Comparison of ENCODE assay signal across 13 cellular contexts in the genomic region with DNA sequence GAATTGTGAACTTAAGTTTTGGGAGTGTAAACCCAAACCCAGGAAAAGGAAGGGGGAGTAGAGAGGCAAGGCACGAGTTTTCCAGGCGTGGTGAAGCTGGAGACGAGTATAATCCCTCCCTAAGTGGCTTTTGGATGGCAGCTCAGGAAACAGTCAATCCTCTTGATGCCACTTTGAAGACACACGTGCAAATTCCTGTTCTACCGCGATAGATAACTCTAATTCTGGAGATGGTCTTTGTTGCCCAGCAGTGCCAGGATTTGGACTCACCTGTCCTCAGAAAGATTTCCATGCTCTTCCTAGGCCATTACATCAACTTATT. TPM values are rescaled to one million over a fixed set of nuclear protein-coding genes. Genes with fewer than 3 reads are reported as not detected.
A peak's percentile ranks its signal among the peaks of the same experiment; 100 is the strongest.
DNase-seq lines count a peak whose midpoint lies in the region; ATAC-seq and TF ChIP-seq lines count a peak whose summit lies in the region.
"Had no signal": no experiment of that assay in that cellular context is flagged by ENCODE, and none has a peak within 500 bp of the region (broad histone marks: within the 10 kb centered on the region; RNA-seq: fewer than 3 reads in every experiment).

No MANE protein-coding gene starts in this region.

- peak overlapping the region; percentile 84 for H2AFZ ChIP-seq in neural progenitor cell (replicated peaks)

- H3K9me3 ChIP-seq in Caco-2 = no peaks in the 10 kb centered on the region
- no peaks in the 10 kb centered on the region for H3K9me3 ChIP-seq in neural progenitor cell (ENCODE audit: low read depth)

- peaks cover 11% of the 10 kb centered on the region for H3F3A ChIP-seq in neural progenitor cell (ENCODE audit: low read depth)

- H3K36me3 ChIP-seq in Caco-2 (ENCODE audit: control insufficient read depth, insufficient read depth, low read length) (no peaks in the 10 kb centered on the region), neural progenitor cell (no peaks in the 10 kb centered on the region)
- H3K36me3 ChIP-seq: BLaER1 treated with 17β-estradiol and CSF1 and Interleukin-3, amounts not matched to agents 10 nM and 100 nM had no signal

- no peak for ATAC-seq in stimulated activated naive CD8-positive, alpha-beta T cell treated with anti-CD3 and anti-CD28 coated beads, Interleukin-15, Interleukin-2, amounts not matched to agents 100 U/mL and 50 U/mL, for 24 hours

- H3K4me1 Mint-ChIP-seq in Caco-2 (ENCODE audit: low read depth, unreplicated experiment) (no peaks in the 10 kb centered on the region), HFFc6 (ENCODE audit: low read depth) (no peaks in the 10 kb centered on the region), neural progenitor cell (peaks cover 10% of the 10 kb centered on the region)
- H3K4me1 Mint-ChIP-seq: central memory CD8-positive, alpha-beta T cell had no signal

- H3K4me1 ChIP-seq in Caco-2 (no peaks in the 10 kb centered on the region), neural progenitor cell (peaks cover 11% of the 10 kb centered on the region)
- H3K4me1 ChIP-seq: BLaER1 treated with 17β-estradiol and CSF1 and Interleukin-3, amounts not matched to agents 10 nM and 100 nM had no signal

- H3K27me3 ChIP-seq in Caco-2 (replicated peaks; ENCODE audit: control insufficient read depth, insufficient read depth, low read length) (peaks cover 10% of the 10 kb centered on the region), dorsolateral prefrontal cortex (peaks cover 0 to 51% (median 9%) of the 10 kb centered on the region in 45 donors), neural progenitor cell (peaks cover 95% of the 10 kb centered on the region)
- H3K27me3 ChIP-seq: BLaER1 treated with 17β-estradiol and CSF1 and Interleukin-3, amounts not matched to agents 10 nM and 100 nM had no signal

- peaks cover 11% of the 10 kb centered on the region for H4K20me1 ChIP-seq in neural progenitor cell (ENCODE audit: low read depth)
- H4K20me1 ChIP-seq: BLaER1 treated with 17β-estradiol and CSF1 and Interleukin-3, amounts not matched to agents 10 nM and 100 nM had no signal

- TF ChIP-seq CTCF in Caco-2 (IDR thresholded peaks at IDR 0.05; ENCODE audit: insufficient read depth in 1 of 2, low read depth in 1 of 2, low read length in 1 of 2, severe bottlenecking in 1 of 2, unreplicated experiment in 1 of 2) (no peak), HFFc6 (IDR thresholded peaks at IDR 0.05) (no peak), dorsolateral prefrontal cortex (IDR thresholded peaks at IDR 0.05 in 54 of 56, conservative IDR thresholded peaks at IDR 0.05 in 2 of 56; ENCODE audit: low read depth in 1 of 56, partially characterized antibody in 56 of 56) (no peak), neural progenitor cell (IDR thresholded peaks at IDR 0.05) (no peak)

- DNase-seq in Caco-2 (no peak), HFFc6 (no peak), dorsolateral prefrontal cortex (no peak), neural progenitor cell (ENCODE audit: low spot score) (no peak), KBM-7 (no peak), Kasumi-1 (lab: John Stamatoyannopoulos, UW) (no peak)
- no peak for DNase-seq in activated CD8-positive, alpha-beta memory T cell treated with anti-CD3 and anti-CD28 coated beads, Interleukin-2, amount 50 U/mL, for 4 hours
- no peak for DNase-seq in stimulated activated naive CD8-positive, alpha-beta T cell treated with anti-CD3 and anti-CD28 coated beads, Interleukin-15, Interleukin-2, amounts not matched to agents 100 U/mL and 50 U/mL, for 24 hours
- DNase-seq: activated CD8-positive, alpha-beta memory T cell treated with anti-CD3 and anti-CD28 coated beads for 24 hours; NCI-H446; SHP77 treated with DMSO at 0.1 percent for 48 hours had no signal

- no peaks in the 10 kb centered on the region for H3K36me3 Mint-ChIP-seq in Caco-2 (ENCODE audit: insufficient read depth, unreplicated experiment)
- no peaks in the 10 kb centered on the region for H3K36me3 Mint-ChIP-seq in HFFc6 (ENCODE audit: low read depth)
- no peaks in the 10 kb centered on the region for H3K36me3 Mint-ChIP-seq in neural progenitor cell

- H3K79me2 ChIP-seq in neural progenitor cell (ENCODE audit: low read depth) = no peaks in the 10 kb centered on the region

- no peaks in the 10 kb centered on the region for H3K9me3 Mint-ChIP-seq in Caco-2 (ENCODE audit: unreplicated experiment)
- H3K9me3 Mint-ChIP-seq in HFFc6 = no peaks in the 10 kb centered on the region
- H3K9me3 Mint-ChIP-seq in neural progenitor cell = no peaks in the 10 kb centered on the region
- H3K9me3 Mint-ChIP-seq: central memory CD8-positive, alpha-beta T cell had no signal

- H3K4me3 Mint-ChIP-seq in Caco-2 (ENCODE audit: unreplicated experiment) (peak overlapping the region; percentile 57), HFFc6 (0 out of 2 replicates have a peak overlapping the region, but pooled peaks have one; percentile 16), neural progenitor cell (peak overlapping the region; percentile 84)
- H3K4me3 Mint-ChIP-seq: central memory CD8-positive, alpha-beta T cell had no signal

- no peak overlapping the region for H3K4me3 ChIP-seq in Caco-2 (ENCODE audit: low read depth, low read length)
- peak overlapping the region in 58 of 59 donors; percentile 34 to 71 (median 56) for H3K4me3 ChIP-seq in dorsolateral prefrontal cortex
- peak overlapping the region; percentile 69 for H3K4me3 ChIP-seq in neural progenitor cell
- H3K4me3 ChIP-seq: BLaER1 treated with 17β-estradiol and CSF1 and Interleukin-3, amounts not matched to agents 10 nM and 100 nM had no signal

- H3K4me2 ChIP-seq in neural progenitor cell = peak overlapping the region; percentile 99
- H3K4me2 ChIP-seq: BLaER1 treated with 17β-estradiol and CSF1 and Interleukin-3, amounts not matched to agents 10 nM and 100 nM had no signal

- peaks cover 44% of the 10 kb centered on the region for H3K27me3 Mint-ChIP-seq in Caco-2 (ENCODE audit: insufficient read depth, unreplicated experiment)
- peaks cover 27% of the 10 kb centered on the region for H3K27me3 Mint-ChIP-seq in HFFc6 (ENCODE audit: insufficient read depth)
- H3K27me3 Mint-ChIP-seq in neural progenitor cell (ENCODE audit: insufficient read depth, low read depth) = peaks cover 50% of the 10 kb centered on the region

- CTCF ChIA-PET in Caco-2 (lab: Charles Lee) = interaction anchor here (1.5 kb wide), 1 partner anchor 72 kb away, joined by 4 read pairs; no protein-coding TSS in a partner anchor

- intact Hi-C loops in Caco-2 (cut with micrococcal nuclease; ENCODE audit: unreplicated experiment) (no loop called here), dorsolateral prefrontal cortex (cut with DNase I) (no loop called here)

- BruUV-seq in Caco-2 (replicated peaks; lab: Mats Ljungman, UMichigan) = no TSS peak

- H3K27ac ChIP-seq in dorsolateral prefrontal cortex (peak overlapping the region in 2 of 59 donors; percentile 2 to 67), neural progenitor cell (no peak overlapping the region)
- H3K27ac ChIP-seq: BLaER1 treated with 17β-estradiol and CSF1 and Interleukin-3, amounts not matched to agents 10 nM and 100 nM had no signal

- no peak overlapping the region for H3K9ac ChIP-seq in neural progenitor cell
- H3K9ac ChIP-seq: BLaER1 treated with 17β-estradiol and CSF1 and Interleukin-3, amounts not matched to agents 10 nM and 100 nM had no signal

- in situ Hi-C loops in KBM-7 (cut with MboI; ENCODE audit: low pct_unique_long_range_greater_than_20kb, low sequenced_read_pairs) = no loop called here

- POLR2A ChIA-PET in Caco-2 (lab: Charles Lee) = no interaction called here

- H3K27ac Mint-ChIP-seq in Caco-2 (ENCODE audit: unreplicated experiment) (no peak overlapping the region), HFFc6 (no peak overlapping the region), neural progenitor cell (no peak overlapping the region)

RNA-seq across cellular contexts. Expression of a gene that starts 2.0 kb away (rescaled TPM):
- total RNA-seq in Caco-2 (2022) = not detected in 2 replicates
- not detected for total RNA-seq in HFFc6 (2021; fragmentation: NEBNext Ultra II Directional; extraction: Animal tissue kit (Norgen Biotek cat#: 25700))
- 10 to 100 TPM in 119 of 120 experiments, 1 to 10 TPM in 1; 7.7 to 85.2 (median 36.3) TPM for total RNA-seq in dorsolateral prefrontal cortex
- 0.31 and 0.39 TPM in 2 replicates for total RNA-seq in neural progenitor cell (ENCODE audit: low replicate concordance)

RNA-seq across cellular contexts. Expression of a gene that starts 38.7 kb away (rescaled TPM):
- total RNA-seq in Caco-2 (2022) = 35.5 and 42.0 TPM in 2 replicates
- 10 to 100 TPM; 20.4 to 26.9 (median 24.3) TPM for total RNA-seq in HFFc6 (2021; fragmentation: NEBNext Ultra II Directional; extraction: Animal tissue kit (Norgen Biotek cat#: 25700))
- total RNA-seq in dorsolateral prefrontal cortex = 10 to 100 TPM; 27.3 to 66.2 (median 44.1) TPM
- total RNA-seq in neural progenitor cell (ENCODE audit: low replicate concordance) = 58.9 and 70.4 TPM in 2 replicates

Comparison
In these comparisons a context has a peak if more than half of its experiments do, and no peak if none do; other contexts are left out.
1. H3K4me3 Mint-ChIP-seq: peak in every context shown above with its lines; median percentile 84 in neural progenitor cell; 57 in Caco-2; 16 in HFFc6.